In genomic region chr10:102718220-102718619, GRCh38 we compare ENCODE assay signal across 10 cellular contexts. TPM values are rescaled to one million over a fixed set of nuclear protein-coding genes. Genes with fewer than 3 reads are reported as not detected.
A peak's percentile ranks its signal among the peaks of the same experiment; 100 is the strongest.
DNase-seq lines count a peak whose midpoint lies in the region; ATAC-seq and TF ChIP-seq lines count a peak whose summit lies in the region.
"Had no signal": no experiment of that assay in that cellular context is flagged by ENCODE, and none has a peak within 500 bp of the region (broad histone marks: within the 10 kb centered on the region; RNA-seq: fewer than 3 reads in every experiment).

No MANE protein-coding gene starts in this region.

- H4K20me1 ChIP-seq in PC-3 (ENCODE audit: low read length) (no peaks in the 10 kb centered on the region), MM.1S (ENCODE audit: insufficient read depth, low read length) (no peaks in the 10 kb centered on the region; the same call in 1 of the 2 replicates)

- no peaks in the 10 kb centered on the region for H3F3A ChIP-seq in PC-3 (ENCODE audit: low read length, unreplicated experiment)
- H3F3A ChIP-seq in MM.1S (ENCODE audit: insufficient read depth, low read length), result peaks cover 20% of the 10 kb centered on the region

- WGBS in testis, 2 donors, result 24 to 70% methylated on average over 3 of the region's 3 CpGs

- H3K9me3 Mint-ChIP-seq in activated CD8-positive, alpha-beta memory T cell treated with anti-CD3 and anti-CD28 coated beads, Interleukin-2, amount 10 ng/mL, durations not matched to agents 7 days and 5 days (ENCODE audit: low read depth), result no peaks in the 10 kb centered on the region

- no peak overlapping the region for H3K27ac ChIP-seq in iPS-20b (ENCODE audit: low read length)
- H3K27ac ChIP-seq in testis, result peak overlapping the region; percentile 21 to 73
- H3K27ac ChIP-seq in PC-3 (ENCODE audit: low read length), result no peak overlapping the region
- H3K27ac ChIP-seq in MM.1S (ENCODE audit: low read length), result no peak overlapping the region
- H3K27ac ChIP-seq: epithelial cell of prostate had no signal

- no peaks in the 10 kb centered on the region for H3K36me3 ChIP-seq in adipocyte (ENCODE audit: control insufficient read depth, insufficient read depth, low read length, severe bottlenecking)
- H3K36me3 ChIP-seq in iPS-20b (ENCODE audit: insufficient read depth, low read depth, low read length), result peaks cover 37% of the 10 kb centered on the region
- H3K36me3 ChIP-seq in testis (ENCODE audit: low read depth, missing control alignments), result no peaks in the 10 kb centered on the region
- no peaks in the 10 kb centered on the region for H3K36me3 ChIP-seq in PC-3 (ENCODE audit: low read depth, low read length)
- H3K36me3 ChIP-seq in MM.1S (replicated peaks; ENCODE audit: insufficient read depth, low read length), result no peaks in the 10 kb centered on the region

- H3K79me2 ChIP-seq in PC-3 (ENCODE audit: low read length) (peaks cover 19% of the 10 kb centered on the region; the same call in 1 of the 2 replicates), MM.1S (ENCODE audit: low read length) (peaks cover 90% of the 10 kb centered on the region)

- no peak overlapping the region for H3K4me3 ChIP-seq in adipocyte (ENCODE audit: low read length)
- peak overlapping the region; percentile 40 for H3K4me3 ChIP-seq in iPS-20b (ENCODE audit: low read length)
- H3K4me3 ChIP-seq in testis, result no peak overlapping the region
- no peak overlapping the region for H3K4me3 ChIP-seq in PC-3 (ENCODE audit: low read length)
- H3K4me3 ChIP-seq in MM.1S (ENCODE audit: low read length), result no peak overlapping the region

- TF ChIP-seq CTCF in testis (IDR thresholded peaks at IDR 0.05), result no peak
- TF ChIP-seq CTCF in PC-3 (conservative IDR thresholded peaks at IDR 0.05; ENCODE audit: low read depth, low read length), result no peak
- TF ChIP-seq CTCF in MM.1S (IDR thresholded peaks at IDR 0.05; ENCODE audit: low read length), result no peak

- no peaks in the 10 kb centered on the region for H3K27me3 Mint-ChIP-seq in activated CD8-positive, alpha-beta memory T cell treated with anti-CD3 and anti-CD28 coated beads, Interleukin-2, amount 10 ng/mL, durations not matched to agents 7 days and 5 days

- H2AFZ ChIP-seq in PC-3 (ENCODE audit: low read length) (no peak overlapping the region), MM.1S (ENCODE audit: low read length) (no peak overlapping the region)

- H3K4me3 Mint-ChIP-seq in activated CD8-positive, alpha-beta memory T cell treated with anti-CD3 and anti-CD28 coated beads, Interleukin-2, amount 10 ng/mL, durations not matched to agents 7 days and 5 days, result no peak overlapping the region

- no peak overlapping the region for H3K4me2 ChIP-seq in PC-3 (ENCODE audit: low read length)
- no peak overlapping the region for H3K4me2 ChIP-seq in MM.1S (ENCODE audit: low read depth, low read length)

- no peaks in the 10 kb centered on the region for H3K27me3 ChIP-seq in adipocyte (replicated peaks; ENCODE audit: control insufficient read depth, insufficient read depth, low read length)
- no peaks in the 10 kb centered on the region for H3K27me3 ChIP-seq in iPS-20b (ENCODE audit: insufficient read depth, low read length)
- H3K27me3 ChIP-seq in testis, result no peaks in the 10 kb centered on the region
- no peaks in the 10 kb centered on the region for H3K27me3 ChIP-seq in PC-3 (ENCODE audit: low read length)
- H3K27me3 ChIP-seq in MM.1S (replicated peaks; ENCODE audit: insufficient read depth, low read length), result no peaks in the 10 kb centered on the region

- H3K4me1 ChIP-seq in adipocyte (ENCODE audit: control insufficient read depth, insufficient read depth, low read length) (peaks cover 21% of the 10 kb centered on the region), iPS-20b (ENCODE audit: insufficient read depth, low read length) (peaks cover 20% of the 10 kb centered on the region), testis (peaks cover 22% of the 10 kb centered on the region), PC-3 (ENCODE audit: insufficient read depth, low read length) (peaks cover 3% of the 10 kb centered on the region; the same call in 1 of the 2 replicates), MM.1S (ENCODE audit: low read length) (peaks cover 8% of the 10 kb centered on the region)

- H3K9me2 ChIP-seq in PC-3 (replicated peaks; ENCODE audit: low read length) (no peaks in the 10 kb centered on the region), MM.1S (replicated peaks; ENCODE audit: insufficient read depth, low read length) (no peaks in the 10 kb centered on the region)

- H3K9ac ChIP-seq in adipocyte (ENCODE audit: low read length), result no peak overlapping the region
- H3K9ac ChIP-seq in iPS-20b (ENCODE audit: low read depth, low read length), result peak overlapping the region; percentile 46; the same call in 1 of the 2 replicates
- no peak overlapping the region for H3K9ac ChIP-seq in PC-3 (ENCODE audit: low read length)
- no peak overlapping the region for H3K9ac ChIP-seq in MM.1S (ENCODE audit: low read length)

- TF ChIP-seq POLR2A in testis (IDR thresholded peaks at IDR 0.05), result no peak
- TF ChIP-seq POLR2A in GM18505 (IDR thresholded peaks at IDR 0.05; ENCODE audit: borderline replicate concordance, extremely low read depth, insufficient read depth, insufficient read length), result no peak

- POLR2A ChIA-PET in PC-3 (lab: Charles Lee; ENCODE audit: unreplicated experiment), result no interaction called here

- intact Hi-C loops in testis (cut with DNase I; ENCODE audit: low total_unique reads), result no loop called here
- intact Hi-C loops in PC-3 (cut with micrococcal nuclease), result no loop called here

- H3K9me3 ChIP-seq in adipocyte (ENCODE audit: control insufficient read depth, low read length), result no peaks in the 10 kb centered on the region
- H3K9me3 ChIP-seq in iPS-20b (ENCODE audit: insufficient read depth, low read depth, low read length), result no peaks in the 10 kb centered on the region
- H3K9me3 ChIP-seq in testis, result no peaks in the 10 kb centered on the region
- no peaks in the 10 kb centered on the region for H3K9me3 ChIP-seq in PC-3 (ENCODE audit: low read length)
- H3K9me3 ChIP-seq in MM.1S (replicated peaks; ENCODE audit: insufficient read depth, low read length), result no peaks in the 10 kb centered on the region

- H3K36me3 Mint-ChIP-seq in activated CD8-positive, alpha-beta memory T cell treated with anti-CD3 and anti-CD28 coated beads, Interleukin-2, amount 10 ng/mL, durations not matched to agents 7 days and 5 days, result peaks cover 20% of the 10 kb centered on the region

- CTCF ChIA-PET in activated CD8-positive, alpha-beta memory T cell treated with anti-CD3 and anti-CD28 coated beads, Interleukin-2, amount 10 ng/mL, durations not matched to agents 7 days and 5 days (lab: Charles Lee), result no interaction called here
- CTCF ChIA-PET in PC-3 (lab: Charles Lee), result no interaction called here

- peak overlapping the region; percentile 35 for H3K27ac Mint-ChIP-seq in activated CD8-positive, alpha-beta memory T cell treated with anti-CD3 and anti-CD28 coated beads, Interleukin-2, amount 10 ng/mL, durations not matched to agents 7 days and 5 days

- ATAC-seq in activated CD8-positive, alpha-beta memory T cell treated with anti-CD3 and anti-CD28 coated beads, Interleukin-2, amount 10 ng/mL, durations not matched to agents 7 days and 5 days, result no peak
- ATAC-seq in PC-3, result no peak
- ATAC-seq in GM18505 (IDR thresholded peaks at IDR 0.05; ENCODE audit: unreplicated experiment), result no peak

- no TSS peak for BruUV-seq in PC-3 (replicated peaks; lab: Mats Ljungman, UMichigan)

- H3K4me1 Mint-ChIP-seq in activated CD8-positive, alpha-beta memory T cell treated with anti-CD3 and anti-CD28 coated beads, Interleukin-2, amount 10 ng/mL, durations not matched to agents 7 days and 5 days, result peaks cover 50% of the 10 kb centered on the region

- no peak for DNase-seq in activated CD8-positive, alpha-beta memory T cell treated with anti-CD3 and anti-CD28 coated beads, Interleukin-2, amount 10 ng/mL, durations not matched to agents 7 days and 5 days
- no peak for DNase-seq in activated CD8-positive, alpha-beta memory T cell treated with anti-CD3 and anti-CD28 coated beads, Interleukin-2, amount 50 U/mL, for 48 hours
- DNase-seq in adipocyte (ENCODE audit: low read depth), result peak; percentile 30
- peak; percentile 67 for DNase-seq in testis
- DNase-seq in PC-3, result no peak
- no peak for DNase-seq in MM.1S
- DNase-seq: NCI-H1048 had no signal

RNA-seq across cellular contexts. Expression of gene SFXN2, which starts 3.8 kb away (rescaled TPM):
- 10 to 100 TPM; 22.1 to 30.1 TPM for total RNA-seq in activated CD8-positive, alpha-beta memory T cell treated with anti-CD3 and anti-CD28 coated beads, Interleukin-2, amount 10 ng/mL, durations not matched to agents 7 days and 5 days
- 1 to 10 TPM; 5.6 to 9.8 TPM for total RNA-seq in testis
- 4.4 TPM for polyA plus RNA-seq in testis (ENCODE audit: insufficient read depth, low read depth, low replicate concordance)
- 7.5 and 10.3 TPM in 2 replicates for total RNA-seq in PC-3 (2014; rRNA removed)

RNA-seq across cellular contexts. Expression of gene ARL3, which starts 4.0 kb away (rescaled TPM):
- 1 to 10 TPM; 7.2 to 9.7 TPM for total RNA-seq in activated CD8-positive, alpha-beta memory T cell treated with anti-CD3 and anti-CD28 coated beads, Interleukin-2, amount 10 ng/mL, durations not matched to agents 7 days and 5 days
- total RNA-seq in testis, result 10 to 100 TPM; 10.8 to 10.9 TPM
- polyA plus RNA-seq in testis (ENCODE audit: insufficient read depth, low read depth, low replicate concordance), result 25.2 TPM
- total RNA-seq in PC-3 (2014; rRNA removed), result 2.5 and 2.8 TPM in 2 replicates

RNA-seq across cellular contexts. Expression of gene WBP1L, which starts 25.5 kb away (rescaled TPM):
- 10 to 100 TPM; 23.9 to 24.6 TPM for total RNA-seq in activated CD8-positive, alpha-beta memory T cell treated with anti-CD3 and anti-CD28 coated beads, Interleukin-2, amount 10 ng/mL, durations not matched to agents 7 days and 5 days
- total RNA-seq in testis (100 to 1,000 TPM; 113 to 165 TPM), PC-3 (2014; rRNA removed) (23.8 and 24.6 TPM in 2 replicates)
- 72.4 TPM for polyA plus RNA-seq in testis (ENCODE audit: insufficient read depth, low read depth, low replicate concordance)

Comparison
In these comparisons a context has a peak if more than half of its experiments do, and no peak if none do; other contexts are left out.
1. DNase-seq: peak in adipocyte (single experiment) and testis (single experiment); none in activated CD8-positive, alpha-beta memory T cell treated with anti-CD3 and anti-CD28 coated beads, Interleukin-2, amount 10 ng/mL, durations not matched to agents 7 days and 5 days (single experiment), activated CD8-positive, alpha-beta memory T cell treated with anti-CD3 and anti-CD28 coated beads, Interleukin-2, amount 50 U/mL, for 48 hours (single experiment), PC-3 (single experiment) and MM.1S (single experiment).
2. H3K27ac ChIP-seq: peak in testis (2 of 2); none in iPS-20b (single experiment), PC-3 (single experiment) and MM.1S (single experiment).